Comparison of ENCODE assay signal across 10 cellular contexts in the genomic region with DNA sequence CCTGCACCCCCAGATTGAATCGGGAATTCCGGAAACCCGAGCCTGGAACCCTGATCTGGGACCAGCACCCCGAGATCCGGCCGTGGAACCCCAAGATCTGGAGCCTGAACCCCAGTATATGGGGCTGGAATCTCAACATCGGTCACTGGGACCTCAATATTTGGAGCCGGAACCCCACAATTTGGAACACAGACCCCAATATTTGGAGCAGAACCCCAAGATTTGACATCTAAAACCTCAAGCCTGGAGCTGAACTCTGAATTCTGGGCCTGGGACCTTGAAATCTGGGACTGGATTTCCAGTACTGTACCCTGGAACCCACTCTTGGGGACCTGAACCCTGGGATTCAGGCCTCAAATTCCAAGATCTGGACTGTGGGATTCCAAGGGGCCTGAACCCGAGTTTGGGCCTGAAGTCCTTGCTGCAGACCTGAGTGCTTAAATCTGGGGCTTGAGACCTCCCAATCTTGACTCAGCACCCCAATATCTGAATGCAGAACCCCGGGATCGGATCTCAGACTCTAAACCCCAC. TPM values are rescaled to one million over a fixed set of nuclear protein-coding genes. Genes with fewer than 3 reads are reported as not detected.
DNase-seq lines count a peak whose midpoint lies in the region; ATAC-seq, FAIRE-seq and TF ChIP-seq lines count a peak whose summit lies in the region.
"Had no signal": no experiment of that assay in that cellular context is flagged by ENCODE, and none has a peak within 500 bp of the region (broad histone marks: within the 10 kb centered on the region; RNA-seq: fewer than 3 reads in every experiment).

No MANE protein-coding gene starts in this region.

- H3K4me3 Mint-ChIP-seq in activated CD8-positive, alpha-beta memory T cell treated with anti-CD3 and anti-CD28 coated beads, Interleukin-2, amount 10 ng/mL, durations not matched to agents 7 days and 5 days, result peak overlapping the region; percentile 68

- no TSS peak for BruUV-seq in HepG2 (replicated peaks; lab: Mats Ljungman, UMichigan)

- 0 out of 2 replicates have a peak, but pooled peaks cover 8% of the 10 kb centered on the region for H4K20me1 ChIP-seq in HepG2 (ENCODE audit: insufficient read depth, low read length)

- H3K9me3 ChIP-seq in adrenal gland (replicated peaks in 1 of 3), result no peaks in the 10 kb centered on the region
- no peaks in the 10 kb centered on the region for H3K9me3 ChIP-seq in HepG2 (ENCODE audit: low read length)
- no peaks in the 10 kb centered on the region for H3K9me3 ChIP-seq in thoracic aorta

- no peak for TF ChIP-seq POLR2A in adrenal gland (IDR thresholded peaks at IDR 0.05)
- no peak for TF ChIP-seq POLR2A in HepG2 (IDR thresholded peaks at IDR 0.05; ENCODE audit: insufficient read depth in 1 of 2, low read depth in 2 of 2, low read length in 2 of 2)
- no peak for TF ChIP-seq POLR2A in GM12892 (IDR thresholded peaks at IDR 0.05; ENCODE audit: low read depth, low read length)

- peaks cover 30% of the 10 kb centered on the region for H3K4me1 Mint-ChIP-seq in activated CD8-positive, alpha-beta memory T cell treated with anti-CD3 and anti-CD28 coated beads, Interleukin-2, amount 10 ng/mL, durations not matched to agents 7 days and 5 days

- H3K27me3 ChIP-seq in adrenal gland (no peaks in the 10 kb centered on the region), HepG2 (ENCODE audit: control insufficient read depth in 1 of 2, insufficient read depth in 2 of 2, low read length in 2 of 2) (no peaks in the 10 kb centered on the region; a peak in 1 of 5 replicates), thoracic aorta (replicated peaks; ENCODE audit: insufficient read depth) (no peaks in the 10 kb centered on the region)

- TF ChIP-seq EP300 in HepG2 (IDR thresholded peaks at IDR 0.05; ENCODE audit: low read depth in 2 of 2, low read length in 2 of 2) (no peak), HepG2 (CRISPR knock-in tag; IDR thresholded peaks at IDR 0.05; ENCODE audit: borderline replicate concordance) (no peak)

- no peak overlapping the region for H2AFZ ChIP-seq in HepG2 (ENCODE audit: low read length)

- in situ Hi-C loops in HepG2 (cut with HindIII; ENCODE audit: extremely low pct_ligation_motif_present, low pct_unique_long_range_greater_than_20kb), result loop anchor here (10.0 kb wide), 1 partner anchor 52 kb away; no protein-coding TSS in a partner anchor

- POLR2A ChIA-PET in HepG2 (lab: Yijun Ruan, JAX), result no interaction called here

- ATAC-seq in activated CD8-positive, alpha-beta memory T cell treated with anti-CD3 and anti-CD28 coated beads, Interleukin-2, amount 10 ng/mL, durations not matched to agents 7 days and 5 days, result no peak
- ATAC-seq in HepG2 (no peak), thoracic aorta (ENCODE audit: insufficient number of reproducible peaks, low FRiP score, low read depth) (no peak), HG03571 (IDR thresholded peaks at IDR 0.05; ENCODE audit: unreplicated experiment) (no peak)

- H3K27ac Mint-ChIP-seq in activated CD8-positive, alpha-beta memory T cell treated with anti-CD3 and anti-CD28 coated beads, Interleukin-2, amount 10 ng/mL, durations not matched to agents 7 days and 5 days, result no peak overlapping the region

- H3K36me3 ChIP-seq in adrenal gland (replicated peaks in 1 of 2) (peaks cover 0 to 6% of the 10 kb centered on the region in 2 donors), HepG2 (replicated peaks in 1 of 2; ENCODE audit: control insufficient read depth in 1 of 2, insufficient read depth in 2 of 2, low read length in 2 of 2) (no peaks in the 10 kb centered on the region; a peak in 1 of 5 replicates), thoracic aorta (peaks cover 3% of the 10 kb centered on the region)

- H3K27me3 Mint-ChIP-seq in activated CD8-positive, alpha-beta memory T cell treated with anti-CD3 and anti-CD28 coated beads, Interleukin-2, amount 10 ng/mL, durations not matched to agents 7 days and 5 days, result no peaks in the 10 kb centered on the region

- DNase-seq in activated CD8-positive, alpha-beta memory T cell treated with anti-CD3 and anti-CD28 coated beads, Interleukin-2, amount 10 ng/mL, durations not matched to agents 7 days and 5 days, result no peak
- DNase-seq in activated CD8-positive, alpha-beta memory T cell treated with anti-CD3 and anti-CD28 coated beads, Interleukin-2, amount 50 U/mL, for 48 hours, result no peak
- DNase-seq in adrenal gland (no peak), HepG2 (ENCODE audit: low spot score) (no peak), thoracic aorta (ENCODE audit: low spot score) (no peak), GM12892 (ENCODE audit: insufficient read length) (no peak), GM19239 (ENCODE audit: insufficient read length, low spot score) (no peak)
- DNase-seq: erythroblast had no signal

- peak overlapping the region; percentile 84 for H3K4me2 ChIP-seq in HepG2 (ENCODE audit: low read depth, low read length)

- peak overlapping the region; percentile 79 for H3K9ac ChIP-seq in HepG2 (ENCODE audit: insufficient read depth, low read depth, low read length)

- TF ChIP-seq CTCF in adrenal gland (IDR thresholded peaks at IDR 0.05) (no peak), HepG2 (CRISPR knock-in tag; IDR thresholded peaks at IDR 0.05) (no peak), thoracic aorta (IDR thresholded peaks at IDR 0.05) (no peak)

- TF ChIP-seq RAD21 in HepG2 (CRISPR knock-in tag; IDR thresholded peaks at IDR 0.05), result no peak

- CTCF ChIA-PET in activated CD8-positive, alpha-beta memory T cell treated with anti-CD3 and anti-CD28 coated beads, Interleukin-2, amount 10 ng/mL, durations not matched to agents 7 days and 5 days (lab: Charles Lee), result interaction anchor here (0.5 kb wide), 1 partner anchor 72 kb away, joined by 3 read pairs; no protein-coding TSS in a partner anchor
- CTCF ChIA-PET in HepG2 (lab: Yijun Ruan, JAX; ENCODE audit: low intra/inter-chr PET ratio, low total read pairs), result no interaction called here

- peaks cover 17 to 23% of the 10 kb centered on the region in 2 donors for H3K4me1 ChIP-seq in adrenal gland (replicated peaks in 1 of 2)
- peaks cover 35% of the 10 kb centered on the region for H3K4me1 ChIP-seq in HepG2 (ENCODE audit: insufficient read depth, low read length)
- peaks cover 11 to 34% of the 10 kb centered on the region in 2 donors for H3K4me1 ChIP-seq in thoracic aorta (ENCODE audit: control insufficient read depth in 1 of 2, low read depth in 2 of 2)

- FAIRE-seq in HepG2 (lab: Jason Lieb, UNC) (no peak), GM12892 (lab: Jason Lieb, UNC) (no peak), GM19239 (lab: Jason Lieb, UNC) (no peak)
- FAIRE-seq: K562 had no signal

- H3K9me3 Mint-ChIP-seq in activated CD8-positive, alpha-beta memory T cell treated with anti-CD3 and anti-CD28 coated beads, Interleukin-2, amount 10 ng/mL, durations not matched to agents 7 days and 5 days (ENCODE audit: low read depth), result no peaks in the 10 kb centered on the region

- peak overlapping the region in 4 of 5 donors; percentile 47 to 89 (median 70) for H3K27ac ChIP-seq in adrenal gland
- no peak overlapping the region for H3K27ac ChIP-seq in HepG2 (ENCODE audit: extremely low read length, insufficient read depth, low read length)
- peak overlapping the region; percentile 60 to 86 for H3K27ac ChIP-seq in thoracic aorta

- no peaks in the 10 kb centered on the region for H3K79me2 ChIP-seq in HepG2 (ENCODE audit: insufficient read depth, low read length)

- peak overlapping the region in 3 of 4 donors; percentile 10 to 96 (median 56) for H3K4me3 ChIP-seq in adrenal gland
- peak overlapping the region; percentile 73 to 84 (median 74) for H3K4me3 ChIP-seq in HepG2 (replicated peaks in 1 of 3; ENCODE audit: insufficient read depth in 1 of 3, low read depth in 2 of 3, low read length in 3 of 3)
- peak overlapping the region; percentile 95 for H3K4me3 ChIP-seq in thoracic aorta
- H3K4me3 ChIP-seq: K562 had no signal

- WGBS in adrenal gland, 4 donors, result 19 to 38% (median 31%) methylated on average over 10 to 11 of the region's 11 CpGs
- WGBS in HepG2 (ENCODE audit: low lambda C conversion rate), result 37% methylated on average over 2 of the region's 11 CpGs

- H3K36me3 Mint-ChIP-seq in activated CD8-positive, alpha-beta memory T cell treated with anti-CD3 and anti-CD28 coated beads, Interleukin-2, amount 10 ng/mL, durations not matched to agents 7 days and 5 days, result no peaks in the 10 kb centered on the region

- intact Hi-C loops in adrenal gland (cut with DNase I) (loop anchor here (5.0 to 10.0 kb wide), 2 partner anchors 50 to 242 kb away; no protein-coding TSS in a partner anchor), HepG2 (cut with micrococcal nuclease; ENCODE audit: unreplicated experiment) (loop anchor here (5.0 kb wide), 1 partner anchor 35 kb away; a partner anchor contains a TSS)

RNA-seq across cellular contexts. Expression of a gene that starts 0.6 kb away (rescaled TPM):
- 10 to 100 TPM; 11.9 TPM for total RNA-seq in activated CD8-positive, alpha-beta memory T cell treated with anti-CD3 and anti-CD28 coated beads, Interleukin-2, amount 10 ng/mL, durations not matched to agents 7 days and 5 days
- total RNA-seq in adrenal gland (10 to 100 TPM in 7 of 8 donors, 1 to 10 TPM in 1; 8.7 to 23.3 (median 16.3) TPM), HepG2 (2016; rRNA removed; fragmentation: Illumina TruSeq; extraction: Trizol) (1.1 and 1.6 TPM in 2 replicates), thoracic aorta (10 to 100 TPM; 14.3 to 26.7 TPM)
- polyA plus RNA-seq in adrenal gland (1 to 10 TPM; 3.7 to 8.4 (median 7.1) TPM), HepG2 (2011; rRNA removed) (0.74 and 0.91 TPM in 2 replicates)
- total RNA-seq in HepG2 (2016; cell fraction: cytosol; rRNA removed; fragmentation: Illumina TruSeq; extraction: Trizol; ENCODE audit: low read depth), result 0.40 and 0.79 TPM in 2 replicates
- 0.77 and 1.4 TPM in 2 replicates for total RNA-seq in HepG2 (2016; cell fraction: insoluble cytoplasmic fraction; rRNA removed; fragmentation: Illumina TruSeq; extraction: Trizol)
- total RNA-seq in HepG2 (2016; cell fraction: membrane; rRNA removed; fragmentation: Illumina TruSeq; extraction: Trizol), result 3.2 and 3.3 TPM in 2 replicates
- total RNA-seq in HepG2 (2016; cell fraction: nucleus; rRNA removed; fragmentation: Illumina TruSeq; extraction: Trizol), result 1.0 and 1.3 TPM in 2 replicates
- polyA plus RNA-seq in HepG2 (2011; cell fraction: cytosol; rRNA removed), result 0.47 and 0.78 TPM in 2 replicates
- 3.4 TPM in 2 replicates for polyA plus RNA-seq in HepG2 (2011; cell fraction: nucleus; rRNA removed)
- polyA plus RNA-seq in HepG2 (2012), result 2.5 and 3.6 TPM in 2 replicates
- 2.6 TPM in 2 replicates for polyA plus RNA-seq in HepG2 (2016; cell fraction: cytosol; fragmentation: Illumina TruSeq; extraction: Trizol; ENCODE audit: low read depth)
- 4.2 and 5.4 TPM in 2 replicates for polyA plus RNA-seq in HepG2 (2016; cell fraction: insoluble cytoplasmic fraction; fragmentation: Illumina TruSeq; extraction: Trizol; ENCODE audit: low read depth)
- polyA plus RNA-seq in HepG2 (2016; cell fraction: membrane; fragmentation: Illumina TruSeq; extraction: Trizol; ENCODE audit: low read depth), result 8.0 and 8.2 TPM in 2 replicates
- 3.9 and 5.6 TPM in 2 replicates for polyA plus RNA-seq in HepG2 (2016; cell fraction: nucleus; fragmentation: Illumina TruSeq; extraction: Trizol; ENCODE audit: insufficient read depth, low read depth)
- polyA minus RNA-seq in HepG2 (2011; rRNA and poly(A)+ RNA removed; ENCODE audit: low replicate concordance), result 1.2 and 2.4 TPM in 2 replicates
- polyA minus RNA-seq in HepG2 (2011; cell fraction: cytosol; rRNA and poly(A)+ RNA removed), result 2.5 and 3.3 TPM in 2 replicates
- polyA minus RNA-seq in HepG2 (2011; cell fraction: nucleus; rRNA and poly(A)+ RNA removed), result 1.8 and 3.2 TPM in 2 replicates
- polyA plus RNA-seq in GM12892 (2012; ENCODE audit: missing spikeins), result 1.8 TPM

RNA-seq across cellular contexts. Expression of a gene that starts 28.7 kb away (rescaled TPM):
- total RNA-seq in activated CD8-positive, alpha-beta memory T cell treated with anti-CD3 and anti-CD28 coated beads, Interleukin-2, amount 10 ng/mL, durations not matched to agents 7 days and 5 days, result under 1 TPM in 1 of 2 experiments, not detected in 1; 0.96 TPM
- total RNA-seq in adrenal gland, result 100 to 1,000 TPM in 7 of 8 donors, 10 to 100 TPM in 1; 63.9 to 323 (median 163) TPM
- 100 to 1,000 TPM in 2 of 3 donors, 10 to 100 TPM in 1; 83.9 to 291 (median 290) TPM for polyA plus RNA-seq in adrenal gland
- total RNA-seq in HepG2 (2016; rRNA removed; fragmentation: Illumina TruSeq; extraction: Trizol), result not detected in 2 replicates
- total RNA-seq in HepG2 (2016; cell fraction: cytosol; rRNA removed; fragmentation: Illumina TruSeq; extraction: Trizol; ENCODE audit: low read depth), result not detected in 2 replicates
- not detected in 2 replicates for total RNA-seq in HepG2 (2016; cell fraction: insoluble cytoplasmic fraction; rRNA removed; fragmentation: Illumina TruSeq; extraction: Trizol)
- not detected in 2 replicates for total RNA-seq in HepG2 (2016; cell fraction: membrane; rRNA removed; fragmentation: Illumina TruSeq; extraction: Trizol)
- total RNA-seq in HepG2 (2016; cell fraction: nucleus; rRNA removed; fragmentation: Illumina TruSeq; extraction: Trizol), result not detected in 2 replicates
- polyA plus RNA-seq in HepG2 (2011; rRNA removed), result 0.20 TPM in 1 of 2 replicates, not detected in the other
- not detected in 2 replicates for polyA plus RNA-seq in HepG2 (2011; cell fraction: cytosol; rRNA removed)
- not detected in 2 replicates for polyA plus RNA-seq in HepG2 (2011; cell fraction: nucleus; rRNA removed)
- not detected in 2 replicates for polyA plus RNA-seq in HepG2 (2012)
- not detected in 2 replicates for polyA plus RNA-seq in HepG2 (2016; cell fraction: cytosol; fragmentation: Illumina TruSeq; extraction: Trizol; ENCODE audit: low read depth)
- not detected in 2 replicates for polyA plus RNA-seq in HepG2 (2016; cell fraction: insoluble cytoplasmic fraction; fragmentation: Illumina TruSeq; extraction: Trizol; ENCODE audit: low read depth)
- polyA plus RNA-seq in HepG2 (2016; cell fraction: membrane; fragmentation: Illumina TruSeq; extraction: Trizol; ENCODE audit: low read depth), result not detected in 2 replicates
- polyA plus RNA-seq in HepG2 (2016; cell fraction: nucleus; fragmentation: Illumina TruSeq; extraction: Trizol; ENCODE audit: insufficient read depth, low read depth), result not detected in 2 replicates
- polyA minus RNA-seq in HepG2 (2011; rRNA and poly(A)+ RNA removed; ENCODE audit: low replicate concordance), result not detected in 2 replicates
- polyA minus RNA-seq in HepG2 (2011; cell fraction: cytosol; rRNA and poly(A)+ RNA removed), result not detected in 2 replicates
- polyA minus RNA-seq in HepG2 (2011; cell fraction: nucleus; rRNA and poly(A)+ RNA removed), result not detected in 2 replicates
- total RNA-seq in thoracic aorta, result 100 to 1,000 TPM; 155 to 247 TPM
- polyA plus RNA-seq in GM12892 (2012; ENCODE audit: missing spikeins), result not detected

RNA-seq across cellular contexts. Expression of a gene that starts 34.5 kb away (rescaled TPM):
- 100 to 1,000 TPM; 184 to 195 TPM for total RNA-seq in activated CD8-positive, alpha-beta memory T cell treated with anti-CD3 and anti-CD28 coated beads, Interleukin-2, amount 10 ng/mL, durations not matched to agents 7 days and 5 days
- total RNA-seq in adrenal gland (10 to 100 TPM in 5 of 8 donors, 1 to 10 TPM in 2, not detected in 1; 4.8 to 24.3 (median 10.5) TPM), HepG2 (2016; rRNA removed; fragmentation: Illumina TruSeq; extraction: Trizol) (0.24 TPM in 1 of 2 replicates, not detected in the other), thoracic aorta (10 to 100 TPM in 1 of 2 donors, 1 to 10 TPM in 1; 4.5 to 13.2 TPM)
- polyA plus RNA-seq in adrenal gland (10 to 100 TPM in 2 of 3 donors, 1 to 10 TPM in 1; 2.8 to 97.2 (median 41.4) TPM), HepG2 (2011; rRNA removed) (1.2 and 2.3 TPM in 2 replicates)
- 0.79 TPM in 1 of 2 replicates, not detected in the other for total RNA-seq in HepG2 (2016; cell fraction: cytosol; rRNA removed; fragmentation: Illumina TruSeq; extraction: Trizol; ENCODE audit: low read depth)
- not detected in 2 replicates for total RNA-seq in HepG2 (2016; cell fraction: insoluble cytoplasmic fraction; rRNA removed; fragmentation: Illumina TruSeq; extraction: Trizol)
- 0.65 TPM in 1 of 2 replicates, not detected in the other for total RNA-seq in HepG2 (2016; cell fraction: membrane; rRNA removed; fragmentation: Illumina TruSeq; extraction: Trizol)
- not detected in 2 replicates for total RNA-seq in HepG2 (2016; cell fraction: nucleus; rRNA removed; fragmentation: Illumina TruSeq; extraction: Trizol)
- 2.2 TPM in 2 replicates for polyA plus RNA-seq in HepG2 (2011; cell fraction: cytosol; rRNA removed)
- polyA plus RNA-seq in HepG2 (2011; cell fraction: nucleus; rRNA removed), result 0.64 and 0.72 TPM in 2 replicates
- 0.37 and 0.60 TPM in 2 replicates for polyA plus RNA-seq in HepG2 (2012)
- polyA plus RNA-seq in HepG2 (2016; cell fraction: cytosol; fragmentation: Illumina TruSeq; extraction: Trizol; ENCODE audit: low read depth), result 0.61 TPM in 1 of 2 replicates, not detected in the other
- not detected in 2 replicates for polyA plus RNA-seq in HepG2 (2016; cell fraction: insoluble cytoplasmic fraction; fragmentation: Illumina TruSeq; extraction: Trizol; ENCODE audit: low read depth)
- not detected in 2 replicates for polyA plus RNA-seq in HepG2 (2016; cell fraction: membrane; fragmentation: Illumina TruSeq; extraction: Trizol; ENCODE audit: low read depth)
- 1.6 TPM in 2 replicates for polyA plus RNA-seq in HepG2 (2016; cell fraction: nucleus; fragmentation: Illumina TruSeq; extraction: Trizol; ENCODE audit: insufficient read depth, low read depth)
- polyA minus RNA-seq in HepG2 (2011; rRNA and poly(A)+ RNA removed; ENCODE audit: low replicate concordance), result 0.77 and 4.2 TPM in 2 replicates
- polyA minus RNA-seq in HepG2 (2011; cell fraction: cytosol; rRNA and poly(A)+ RNA removed), result not detected in 2 replicates
- polyA minus RNA-seq in HepG2 (2011; cell fraction: nucleus; rRNA and poly(A)+ RNA removed), result not detected in 2 replicates
- 16.9 TPM for polyA plus RNA-seq in GM12892 (2012; ENCODE audit: missing spikeins)

RNA-seq across cellular contexts. Expression of a gene that starts 36.5 kb away (rescaled TPM):
- 10 to 100 TPM; 52.7 to 52.9 TPM for total RNA-seq in activated CD8-positive, alpha-beta memory T cell treated with anti-CD3 and anti-CD28 coated beads, Interleukin-2, amount 10 ng/mL, durations not matched to agents 7 days and 5 days
- total RNA-seq in adrenal gland (10 to 100 TPM in 2 of 8 donors, 1 to 10 TPM in 6; 1.7 to 10.8 (median 6.9) TPM), HepG2 (2016; rRNA removed; fragmentation: Illumina TruSeq; extraction: Trizol) (0.38 and 2.1 TPM in 2 replicates), thoracic aorta (10 to 100 TPM in 1 of 2 donors, 1 to 10 TPM in 1; 5.4 to 32.6 TPM)
- polyA plus RNA-seq in adrenal gland (10 to 100 TPM in 2 of 3 donors, 1 to 10 TPM in 1; 1.5 to 18.9 (median 14.7) TPM), HepG2 (2011; rRNA removed) (1.6 and 2.3 TPM in 2 replicates)
- 1.1 and 1.7 TPM in 2 replicates for total RNA-seq in HepG2 (2016; cell fraction: cytosol; rRNA removed; fragmentation: Illumina TruSeq; extraction: Trizol; ENCODE audit: low read depth)
- total RNA-seq in HepG2 (2016; cell fraction: insoluble cytoplasmic fraction; rRNA removed; fragmentation: Illumina TruSeq; extraction: Trizol), result 0.33 and 1.8 TPM in 2 replicates
- total RNA-seq in HepG2 (2016; cell fraction: membrane; rRNA removed; fragmentation: Illumina TruSeq; extraction: Trizol), result 0.87 and 2.1 TPM in 2 replicates
- total RNA-seq in HepG2 (2016; cell fraction: nucleus; rRNA removed; fragmentation: Illumina TruSeq; extraction: Trizol), result 1.2 and 3.4 TPM in 2 replicates
- polyA plus RNA-seq in HepG2 (2011; cell fraction: cytosol; rRNA removed), result 0.45 and 0.74 TPM in 2 replicates
- polyA plus RNA-seq in HepG2 (2011; cell fraction: nucleus; rRNA removed), result 13.5 and 15.3 TPM in 2 replicates
- 0.69 and 1.1 TPM in 2 replicates for polyA plus RNA-seq in HepG2 (2012)
- polyA plus RNA-seq in HepG2 (2016; cell fraction: cytosol; fragmentation: Illumina TruSeq; extraction: Trizol; ENCODE audit: low read depth), result 1.3 and 1.8 TPM in 2 replicates
- 0.28 and 0.74 TPM in 2 replicates for polyA plus RNA-seq in HepG2 (2016; cell fraction: insoluble cytoplasmic fraction; fragmentation: Illumina TruSeq; extraction: Trizol; ENCODE audit: low read depth)
- polyA plus RNA-seq in HepG2 (2016; cell fraction: membrane; fragmentation: Illumina TruSeq; extraction: Trizol; ENCODE audit: low read depth), result 0.70 and 1.0 TPM in 2 replicates
- 6.4 and 8.2 TPM in 2 replicates for polyA plus RNA-seq in HepG2 (2016; cell fraction: nucleus; fragmentation: Illumina TruSeq; extraction: Trizol; ENCODE audit: insufficient read depth, low read depth)
- polyA minus RNA-seq in HepG2 (2011; rRNA and poly(A)+ RNA removed; ENCODE audit: low replicate concordance), result 8.6 and 15.8 TPM in 2 replicates
- polyA minus RNA-seq in HepG2 (2011; cell fraction: cytosol; rRNA and poly(A)+ RNA removed), result 2.5 TPM in 1 of 2 replicates, not detected in the other
- polyA minus RNA-seq in HepG2 (2011; cell fraction: nucleus; rRNA and poly(A)+ RNA removed), result 7.7 and 8.0 TPM in 2 replicates
- polyA plus RNA-seq in GM12892 (2012; ENCODE audit: missing spikeins), result 17.1 TPM

RNA-seq across cellular contexts. Expression of a gene that starts 58.2 kb away (rescaled TPM):
- total RNA-seq in activated CD8-positive, alpha-beta memory T cell treated with anti-CD3 and anti-CD28 coated beads, Interleukin-2, amount 10 ng/mL, durations not matched to agents 7 days and 5 days, result 10 to 100 TPM; 19.8 to 20.2 TPM
- total RNA-seq in adrenal gland (10 to 100 TPM; 19.5 to 68.9 (median 32.5) TPM), HepG2 (2016; rRNA removed; fragmentation: Illumina TruSeq; extraction: Trizol) (21.0 and 22.8 TPM in 2 replicates), thoracic aorta (10 to 100 TPM; 43.0 to 70.5 TPM)
- polyA plus RNA-seq in adrenal gland (10 to 100 TPM; 13.7 to 19.2 (median 15.9) TPM), HepG2 (2011; rRNA removed) (17.8 and 18.7 TPM in 2 replicates)
- 10.6 and 12.2 TPM in 2 replicates for total RNA-seq in HepG2 (2016; cell fraction: cytosol; rRNA removed; fragmentation: Illumina TruSeq; extraction: Trizol; ENCODE audit: low read depth)
- total RNA-seq in HepG2 (2016; cell fraction: insoluble cytoplasmic fraction; rRNA removed; fragmentation: Illumina TruSeq; extraction: Trizol), result 20.9 and 21.2 TPM in 2 replicates
- 21.9 and 24.8 TPM in 2 replicates for total RNA-seq in HepG2 (2016; cell fraction: membrane; rRNA removed; fragmentation: Illumina TruSeq; extraction: Trizol)
- total RNA-seq in HepG2 (2016; cell fraction: nucleus; rRNA removed; fragmentation: Illumina TruSeq; extraction: Trizol), result 10.8 and 12.0 TPM in 2 replicates
- polyA plus RNA-seq in HepG2 (2011; cell fraction: cytosol; rRNA removed), result 24.1 and 32.9 TPM in 2 replicates
- polyA plus RNA-seq in HepG2 (2011; cell fraction: nucleus; rRNA removed), result 16.2 and 17.2 TPM in 2 replicates
- polyA plus RNA-seq in HepG2 (2012), result 11.8 and 14.9 TPM in 2 replicates
- 10.2 and 10.4 TPM in 2 replicates for polyA plus RNA-seq in HepG2 (2016; cell fraction: cytosol; fragmentation: Illumina TruSeq; extraction: Trizol; ENCODE audit: low read depth)
- polyA plus RNA-seq in HepG2 (2016; cell fraction: insoluble cytoplasmic fraction; fragmentation: Illumina TruSeq; extraction: Trizol; ENCODE audit: low read depth), result 24.9 and 26.1 TPM in 2 replicates
- polyA plus RNA-seq in HepG2 (2016; cell fraction: membrane; fragmentation: Illumina TruSeq; extraction: Trizol; ENCODE audit: low read depth), result 18.7 and 21.3 TPM in 2 replicates
- 17.9 and 19.2 TPM in 2 replicates for polyA plus RNA-seq in HepG2 (2016; cell fraction: nucleus; fragmentation: Illumina TruSeq; extraction: Trizol; ENCODE audit: insufficient read depth, low read depth)
- polyA minus RNA-seq in HepG2 (2011; rRNA and poly(A)+ RNA removed; ENCODE audit: low replicate concordance), result 6.1 and 13.8 TPM in 2 replicates
- polyA minus RNA-seq in HepG2 (2011; cell fraction: cytosol; rRNA and poly(A)+ RNA removed), result 7.8 and 9.5 TPM in 2 replicates
- 7.1 and 8.1 TPM in 2 replicates for polyA minus RNA-seq in HepG2 (2011; cell fraction: nucleus; rRNA and poly(A)+ RNA removed)
- 12.2 TPM for polyA plus RNA-seq in GM12892 (2012; ENCODE audit: missing spikeins)

Comparison
In these comparisons a context has a peak if more than half of its experiments do, and no peak if none do; other contexts are left out.
1. RNA of a gene that starts 28.7 kb away (total RNA-seq): 155 to 247 TPM in thoracic aorta and 63.9 to 323 TPM in adrenal gland; 0.96 TPM in activated CD8-positive, alpha-beta memory T cell treated with anti-CD3 and anti-CD28 coated beads, Interleukin-2, amount 10 ng/mL, durations not matched to agents 7 days and 5 days and not detected in HepG2; every median in the first group is over 10 times any median in the second.
2. RNA of a gene that starts 34.5 kb away (total RNA-seq): 184 to 195 TPM in activated CD8-positive, alpha-beta memory T cell treated with anti-CD3 and anti-CD28 coated beads, Interleukin-2, amount 10 ng/mL, durations not matched to agents 7 days and 5 days; 4.5 to 13.2 TPM in thoracic aorta, 4.8 to 24.3 TPM in adrenal gland and 0.24 to 0.79 TPM in HepG2; every median in the first group is over 4 times any median in the second.
3. Peak in every context shown above with its lines, with median percentiles within 50 percentile points of each other: H3K4me3 ChIP-seq.